Comparison of ENCODE assay signal across 8 cellular contexts in genomic region chr20:32820698-32821378, GRCh38. TPM values are rescaled to one million over a fixed set of nuclear protein-coding genes. Genes with fewer than 3 reads are reported as not detected.
DNase-seq lines count a peak whose midpoint lies in the region; ATAC-seq, FAIRE-seq and TF ChIP-seq lines count a peak whose summit lies in the region.

No MANE protein-coding gene starts in this region.

- H3K9me3 Mint-ChIP-seq in activated naive CD8-positive, alpha-beta T cell treated with anti-CD3 and anti-CD28 coated beads, Interleukin-2, amount 50 U/mL, for 24 hours: no peaks in the 10 kb centered on the region

- peaks cover 5 to 12% of the 10 kb centered on the region in 2 donors for H3K4me1 ChIP-seq in kidney (ENCODE audit: control insufficient read depth in 1 of 2, insufficient read depth in 1 of 2, low read depth in 1 of 2, low read length in 2 of 2)
- peaks cover 25% of the 10 kb centered on the region for H3K4me1 ChIP-seq in testis

- peak; percentile 66 for DNase-seq in activated effector memory CD4-positive, alpha-beta T cell treated with anti-CD3 and anti-CD28 coated beads, Interleukin-2, amount 50 U/mL, for 16 hours
- no peak for DNase-seq in activated effector memory CD4-positive, alpha-beta T cell treated with Interleukin-2 at 50 U/mL for 16 hours
- DNase-seq in activated naive CD8-positive, alpha-beta T cell treated with anti-CD3 and anti-CD28 coated beads, Interleukin-2, amount 50 U/mL, for 24 hours: peak; percentile 8
- DNase-seq in kidney (no peak), testis (no peak), hepatic stellate cell (ENCODE audit: low spot score) (no peak)
- DNase-seq in activated CD4-positive, CD25-positive, alpha-beta regulatory T cell (lab: John Stamatoyannopoulos, UW): no peak

- peaks cover 48% of the 10 kb centered on the region for H3K4me1 Mint-ChIP-seq in activated naive CD8-positive, alpha-beta T cell treated with anti-CD3 and anti-CD28 coated beads, Interleukin-2, amount 50 U/mL, for 24 hours

- H3K36me3 ChIP-seq in kidney (ENCODE audit: control insufficient read depth in 1 of 2, insufficient read depth in 2 of 2, low read length in 2 of 2) (no peaks in the 10 kb centered on the region), testis (ENCODE audit: low read depth, missing control alignments) (no peaks in the 10 kb centered on the region)

- intact Hi-C loops in kidney (cut with DNase I): no loop called here
- intact Hi-C loops in testis (cut with DNase I; ENCODE audit: low total_unique reads): no loop called here

- H3K9me3 ChIP-seq in kidney (ENCODE audit: control insufficient read depth in 1 of 2, low read length in 2 of 2) (no peaks in the 10 kb centered on the region), testis (no peaks in the 10 kb centered on the region)

- H3K27ac Mint-ChIP-seq in activated naive CD8-positive, alpha-beta T cell treated with anti-CD3 and anti-CD28 coated beads, Interleukin-2, amount 50 U/mL, for 24 hours: peak overlapping the region; percentile 94

- peak overlapping the region; percentile 77 to 85 for H3K9ac ChIP-seq in kidney (ENCODE audit: low read length in 2 of 2)

- WGBS in testis, 2 donors: 53 to 58% methylated on average over 25 of the region's 25 CpGs

- no peak for TF ChIP-seq POLR2A in testis (IDR thresholded peaks at IDR 0.05)

- peak overlapping the region; percentile 94 for H3K4me3 Mint-ChIP-seq in activated naive CD8-positive, alpha-beta T cell treated with anti-CD3 and anti-CD28 coated beads, Interleukin-2, amount 50 U/mL, for 24 hours

- no peak for TF ChIP-seq CTCF in kidney (IDR thresholded peaks at IDR 0.05; ENCODE audit: borderline replicate concordance, extremely low read depth, insufficient read depth)
- TF ChIP-seq CTCF in testis (IDR thresholded peaks at IDR 0.05): no peak

- peak overlapping the region; percentile 75 to 94 for H3K4me3 ChIP-seq in kidney (ENCODE audit: low read length in 2 of 2)
- H3K4me3 ChIP-seq in testis: peak overlapping the region; percentile 85 to 87

- no peak for FAIRE-seq in kidney (lab: Jason Lieb, UNC)

- no peaks in the 10 kb centered on the region for H3K27me3 Mint-ChIP-seq in activated naive CD8-positive, alpha-beta T cell treated with anti-CD3 and anti-CD28 coated beads, Interleukin-2, amount 50 U/mL, for 24 hours

- peaks cover 3% of the 10 kb centered on the region for H3K36me3 Mint-ChIP-seq in activated naive CD8-positive, alpha-beta T cell treated with anti-CD3 and anti-CD28 coated beads, Interleukin-2, amount 50 U/mL, for 24 hours (ENCODE audit: low read depth)

- H3K27me3 ChIP-seq in testis: no peaks in the 10 kb centered on the region

- no peak for ATAC-seq in activated naive CD8-positive, alpha-beta T cell treated with anti-CD3 and anti-CD28 coated beads, Interleukin-2, amount 50 U/mL, for 24 hours
- ATAC-seq in GM18498 (IDR thresholded peaks at IDR 0.05; ENCODE audit: unreplicated experiment): no peak

- H3K27ac ChIP-seq in kidney (ENCODE audit: low read depth in 2 of 2, low read length in 2 of 2) (peak overlapping the region; percentile 92 to 94), testis (peak overlapping the region; percentile 92 to 97)

RNA-seq across cellular contexts. Expression of gene MAPRE1, which starts 1.1 kb away (rescaled TPM):
- total RNA-seq in kidney: 100 TPM
- 58.1 TPM for polyA plus RNA-seq in kidney (ENCODE audit: insufficient read depth, low read depth, low replicate concordance)
- total RNA-seq in testis: 100 to 1,000 TPM; 127 to 134 TPM
- polyA plus RNA-seq in testis (ENCODE audit: insufficient read depth, low read depth, low replicate concordance): 114 TPM

RNA-seq across cellular contexts. Expression of gene EFCAB8, which starts 37.9 kb away (rescaled TPM):
- 0.13 TPM for total RNA-seq in kidney
- not detected for polyA plus RNA-seq in kidney (ENCODE audit: insufficient read depth, low read depth, low replicate concordance)
- total RNA-seq in testis: 1 to 10 TPM; 4.9 to 9.5 TPM
- polyA plus RNA-seq in testis (ENCODE audit: insufficient read depth, low read depth, low replicate concordance): 6.3 TPM

RNA-seq across cellular contexts. Expression of gene DNMT3B, which starts 58.7 kb away (rescaled TPM):
- total RNA-seq in kidney (2.9 TPM), testis (10 to 100 TPM; 20.6 to 22.0 TPM)
- polyA plus RNA-seq in kidney (ENCODE audit: insufficient read depth, low read depth, low replicate concordance) (1.2 TPM), testis (ENCODE audit: insufficient read depth, low read depth, low replicate concordance) (8.1 TPM)

Comparison
In these comparisons a context has a peak if more than half of its experiments do, and no peak if none do; other contexts are left out.
1. DNase-seq: peak in activated effector memory CD4-positive, alpha-beta T cell treated with anti-CD3 and anti-CD28 coated beads, Interleukin-2, amount 50 U/mL, for 16 hours (single experiment) and activated naive CD8-positive, alpha-beta T cell treated with anti-CD3 and anti-CD28 coated beads, Interleukin-2, amount 50 U/mL, for 24 hours (single experiment); none in activated effector memory CD4-positive, alpha-beta T cell treated with Interleukin-2 at 50 U/mL for 16 hours (single experiment), kidney (single experiment), testis (single experiment), activated CD4-positive, CD25-positive, alpha-beta regulatory T cell (0 of 4) and hepatic stellate cell (single experiment).